In genomic region chr3:40035177-40035576, GRCh38 we compare ENCODE assay signal across 23 cellular contexts.
"Had no signal": no experiment of that assay in that cellular context is flagged by ENCODE, and none has a peak within 500 bp of the region (broad histone marks: within the 10 kb centered on the region; RNA-seq: fewer than 3 reads in every experiment).

No MANE protein-coding gene starts in this region.

- H3K4me3 ChIP-seq: gastrocnemius medialis, neural progenitor cell, sigmoid colon, smooth muscle cell, upper lobe of right lung had no signal

- H3K4me3 Mint-ChIP-seq: activated B cell treated with CpG ODN at 0.5 μM for 24 hours; activated CD4-positive, alpha-beta memory T cell treated with anti-CD3 and anti-CD28 coated beads for 36 hours; activated naive CD4-positive, alpha-beta T cell treated with anti-CD3 and anti-CD28 coated beads, Interleukin-2, amount 10 ng/mL, durations not matched to agents 7 days and 5 days; brain; mesothelial cell of epicardium; naive thymus-derived CD8-positive, alpha-beta T cell; neural progenitor cell had no signal

- H3K4me2 ChIP-seq: neural progenitor cell, smooth muscle cell had no signal

- H3K27ac ChIP-seq: epithelial cell of prostate, gastrocnemius medialis, neural progenitor cell, sigmoid colon, upper lobe of right lung had no signal

- H3K27ac Mint-ChIP-seq: activated B cell treated with CpG ODN at 0.5 μM for 24 hours; activated CD4-positive, alpha-beta memory T cell treated with anti-CD3 and anti-CD28 coated beads for 36 hours; activated naive CD4-positive, alpha-beta T cell treated with anti-CD3 and anti-CD28 coated beads, Interleukin-2, amount 10 ng/mL, durations not matched to agents 7 days and 5 days; brain; mesothelial cell of epicardium; naive thymus-derived CD8-positive, alpha-beta T cell; neural progenitor cell; progenitor cell of endocrine pancreas had no signal

- H3K36me3 ChIP-seq: gastrocnemius medialis, neural progenitor cell, sigmoid colon, upper lobe of right lung had no signal

- H3K4me1 Mint-ChIP-seq: activated B cell treated with CpG ODN at 0.5 μM for 24 hours; activated naive CD4-positive, alpha-beta T cell treated with anti-CD3 and anti-CD28 coated beads, Interleukin-2, amount 10 ng/mL, durations not matched to agents 7 days and 5 days; brain; mesothelial cell of epicardium; naive thymus-derived CD8-positive, alpha-beta T cell; neural progenitor cell had no signal

- H3K4me1 ChIP-seq: gastrocnemius medialis, neural progenitor cell, sigmoid colon, upper lobe of right lung had no signal

- ATAC-seq: gastrocnemius medialis; left ventricle myocardium superior; naive thymus-derived CD8-positive, alpha-beta T cell; upper lobe of right lung had no signal

- H3K9me3 ChIP-seq: gastrocnemius medialis, sigmoid colon, upper lobe of right lung had no signal

- H3K36me3 Mint-ChIP-seq: activated CD4-positive, alpha-beta memory T cell treated with anti-CD3 and anti-CD28 coated beads for 36 hours; activated naive CD4-positive, alpha-beta T cell treated with anti-CD3 and anti-CD28 coated beads, Interleukin-2, amount 10 ng/mL, durations not matched to agents 7 days and 5 days; brain; mesothelial cell of epicardium; neural progenitor cell had no signal

- H3K9ac ChIP-seq: neural progenitor cell had no signal

- DNase-seq: activated B cell treated with CpG ODN at 0.5 μM for 24 hours; activated CD4-positive, alpha-beta memory T cell treated with anti-CD3 and anti-CD28 coated beads for 36 hours; activated CD4-positive, alpha-beta T cell treated with anti-CD3 and anti-CD28 coated beads for 4 hours; activated naive CD4-positive, alpha-beta T cell treated with anti-CD3 and anti-CD28 coated beads, Interleukin-2, amount 10 ng/mL, durations not matched to agents 7 days and 5 days; activated T-cell treated with anti-CD3 and anti-CD28 coated beads, Interleukin-2, amount 50 U/mL, for 48 hours; gastrocnemius medialis; head of caudate nucleus; left ventricle myocardium superior; mammary epithelial cell; naive thymus-derived CD8-positive, alpha-beta T cell; retina; sigmoid colon; stimulated activated CD4-positive, alpha-beta T cell treated with anti-CD3 and anti-CD28 coated beads, Interleukin-15, amount 100 ng/mL, for 24 hours; stimulated activated CD4-positive, alpha-beta T cell treated with anti-CD3 and anti-CD28 coated beads, Interleukin-2, amount 100 ng/mL, for 48 hours; stimulated activated naive CD4-positive, alpha-beta T cell; T-helper 1 cell; upper lobe of right lung had no signal

- H3K27me3 ChIP-seq: gastrocnemius medialis, neural progenitor cell, sigmoid colon, upper lobe of right lung had no signal

- H2AFZ ChIP-seq: neural progenitor cell had no signal

- H3K9me3 Mint-ChIP-seq: activated naive CD4-positive, alpha-beta T cell treated with anti-CD3 and anti-CD28 coated beads, Interleukin-2, amount 10 ng/mL, durations not matched to agents 7 days and 5 days had no signal

- H3K27me3 Mint-ChIP-seq: activated B cell treated with CpG ODN at 0.5 μM for 24 hours; activated CD4-positive, alpha-beta memory T cell treated with anti-CD3 and anti-CD28 coated beads for 36 hours; activated naive CD4-positive, alpha-beta T cell treated with anti-CD3 and anti-CD28 coated beads, Interleukin-2, amount 10 ng/mL, durations not matched to agents 7 days and 5 days; brain; progenitor cell of endocrine pancreas had no signal
